ENCODE assay signal across 8 cellular contexts in the genomic region with DNA sequence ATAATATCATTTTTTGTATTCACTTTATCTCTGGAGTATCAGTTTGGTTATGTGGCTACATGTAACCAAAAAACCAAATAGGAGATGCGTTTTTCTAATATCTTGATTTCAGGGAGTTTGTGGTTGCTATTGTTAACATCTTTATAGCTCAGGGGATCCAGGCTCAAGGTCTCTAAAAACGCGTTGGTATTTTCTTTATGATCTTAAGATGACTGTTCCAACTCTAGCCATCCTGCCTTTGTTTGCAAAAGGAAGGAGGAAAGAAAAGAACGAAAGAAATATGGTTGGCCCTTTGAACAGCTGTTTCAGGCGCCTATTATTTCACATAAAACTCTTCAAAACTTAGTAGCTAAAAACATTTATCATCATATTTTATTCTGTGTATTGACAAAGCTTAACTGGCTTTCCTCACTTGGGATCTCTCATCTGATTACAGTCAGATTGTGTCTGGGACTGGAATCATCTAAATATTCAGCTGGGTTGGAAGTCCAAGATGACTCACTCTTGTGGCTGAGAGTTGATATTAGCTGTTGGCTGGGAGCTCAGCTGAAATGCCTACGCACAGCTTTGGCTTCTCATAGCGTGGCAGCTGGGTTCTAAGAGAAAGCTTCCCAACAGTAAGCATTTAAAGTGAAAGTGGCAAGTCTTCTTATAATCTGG.
DNase-seq lines count a peak whose midpoint lies in the region; ATAC-seq lines count a peak whose summit lies in the region.

No MANE protein-coding gene starts in this region.

- H3K4me1 Mint-ChIP-seq in activated CD4-positive, alpha-beta memory T cell treated with anti-CD3 and anti-CD28 coated beads for 36 hours (ENCODE audit: low read depth) = no peaks in the 10 kb centered on the region

- no peaks in the 10 kb centered on the region for H3K27me3 ChIP-seq in adipocyte (replicated peaks; ENCODE audit: control insufficient read depth, insufficient read depth, low read length)
- no peaks in the 10 kb centered on the region for H3K27me3 ChIP-seq in skeletal muscle tissue (ENCODE audit: control insufficient read depth in 3 of 3, insufficient read depth in 3 of 3, low read length in 3 of 3)
- H3K27me3 ChIP-seq in H7 (ENCODE audit: control insufficient read depth, insufficient read depth, low read length) = no peaks in the 10 kb centered on the region

- H3K36me3 Mint-ChIP-seq in activated CD4-positive, alpha-beta memory T cell treated with anti-CD3 and anti-CD28 coated beads for 36 hours = no peaks in the 10 kb centered on the region

- H3K9me3 Mint-ChIP-seq in activated CD4-positive, alpha-beta memory T cell treated with anti-CD3 and anti-CD28 coated beads for 36 hours = no peaks in the 10 kb centered on the region

- ATAC-seq in left cardiac atrium (peak; percentile 88 to 98), GM19467 (IDR thresholded peaks at IDR 0.05; ENCODE audit: unreplicated experiment) (no peak), GM19395 (IDR thresholded peaks at IDR 0.05; ENCODE audit: unreplicated experiment) (no peak)

- H3K4me3 ChIP-seq in adipocyte (ENCODE audit: low read length) (peak overlapping the region; percentile 72), skeletal muscle tissue (ENCODE audit: low read length in 3 of 3) (peak overlapping the region; percentile 40 to 57 (median 49)), H7 (ENCODE audit: insufficient read depth, low read depth, low read length) (no peak overlapping the region)

- DNase-seq in HK-2 (ENCODE audit: unreplicated experiment) (peak; percentile 19), adipocyte (ENCODE audit: low read depth) (peak; percentile 93), left cardiac atrium (peak; percentile 37), H7 (no peak)
- no peak for DNase-seq in activated CD4-positive, alpha-beta memory T cell treated with anti-CD3 and anti-CD28 coated beads for 36 hours

- CTCF ChIA-PET in activated CD4-positive, alpha-beta memory T cell treated with anti-CD3 and anti-CD28 coated beads for 36 hours (lab: Charles Lee) = no interaction called here

- no peaks in the 10 kb centered on the region for H3K36me3 ChIP-seq in adipocyte (ENCODE audit: control insufficient read depth, insufficient read depth, low read length, severe bottlenecking)
- H3K36me3 ChIP-seq in skeletal muscle tissue (ENCODE audit: control insufficient read depth in 3 of 3, insufficient read depth in 3 of 3, low read length in 3 of 3) = no peaks in the 10 kb centered on the region
- no peaks in the 10 kb centered on the region for H3K36me3 ChIP-seq in H7 (replicated peaks; ENCODE audit: control insufficient read depth, insufficient read depth, low read length)

- POLR2A ChIA-PET in activated CD4-positive, alpha-beta memory T cell treated with anti-CD3 and anti-CD28 coated beads for 36 hours (lab: Charles Lee) = no interaction called here

- no peak overlapping the region for H3K4me3 Mint-ChIP-seq in activated CD4-positive, alpha-beta memory T cell treated with anti-CD3 and anti-CD28 coated beads for 36 hours

- peak overlapping the region; percentile 74 for H3K27ac ChIP-seq in skeletal muscle tissue (ENCODE audit: low read depth, low read length)

- no peak overlapping the region for H3K27ac Mint-ChIP-seq in activated CD4-positive, alpha-beta memory T cell treated with anti-CD3 and anti-CD28 coated beads for 36 hours

- H3K9me3 ChIP-seq in adipocyte (ENCODE audit: control insufficient read depth, low read length) = no peaks in the 10 kb centered on the region
- no peaks in the 10 kb centered on the region for H3K9me3 ChIP-seq in skeletal muscle tissue (ENCODE audit: control insufficient read depth in 3 of 3, low read length in 3 of 3)

- intact Hi-C loops in left cardiac atrium (cut with DNase I) = no loop called here
- intact Hi-C loops in activated CD4-positive, alpha-beta memory T cell treated with anti-CD3 and anti-CD28 coated beads for 36 hours (cut with micrococcal nuclease) = no loop called here

- H3K9ac ChIP-seq in adipocyte (ENCODE audit: low read length) (peak overlapping the region; percentile 26), skeletal muscle tissue (ENCODE audit: low read depth in 1 of 3, low read length in 3 of 3) (peak overlapping the region in 2 of 3 donors; percentile 32 to 72)

- H3K27me3 Mint-ChIP-seq in activated CD4-positive, alpha-beta memory T cell treated with anti-CD3 and anti-CD28 coated beads for 36 hours = no peaks in the 10 kb centered on the region

- H3K4me1 ChIP-seq in adipocyte (ENCODE audit: control insufficient read depth, insufficient read depth, low read length) (peaks cover 8% of the 10 kb centered on the region), skeletal muscle tissue (ENCODE audit: control insufficient read depth in 3 of 3, insufficient read depth in 3 of 3, low read length in 3 of 3) (peaks cover 0 to 9% (median 5%) of the 10 kb centered on the region in 3 donors)

Comparison
In these comparisons a context has a peak if more than half of its experiments do, and no peak if none do; other contexts are left out.
1. DNase-seq: peak in HK-2 (single experiment), adipocyte (single experiment) and left cardiac atrium (single experiment); none in H7 (single experiment) and activated CD4-positive, alpha-beta memory T cell treated with anti-CD3 and anti-CD28 coated beads for 36 hours (single experiment).
2. ATAC-seq: peak in left cardiac atrium (2 of 2); none in GM19467 (single experiment) and GM19395 (single experiment).